In the genomic region with DNA sequence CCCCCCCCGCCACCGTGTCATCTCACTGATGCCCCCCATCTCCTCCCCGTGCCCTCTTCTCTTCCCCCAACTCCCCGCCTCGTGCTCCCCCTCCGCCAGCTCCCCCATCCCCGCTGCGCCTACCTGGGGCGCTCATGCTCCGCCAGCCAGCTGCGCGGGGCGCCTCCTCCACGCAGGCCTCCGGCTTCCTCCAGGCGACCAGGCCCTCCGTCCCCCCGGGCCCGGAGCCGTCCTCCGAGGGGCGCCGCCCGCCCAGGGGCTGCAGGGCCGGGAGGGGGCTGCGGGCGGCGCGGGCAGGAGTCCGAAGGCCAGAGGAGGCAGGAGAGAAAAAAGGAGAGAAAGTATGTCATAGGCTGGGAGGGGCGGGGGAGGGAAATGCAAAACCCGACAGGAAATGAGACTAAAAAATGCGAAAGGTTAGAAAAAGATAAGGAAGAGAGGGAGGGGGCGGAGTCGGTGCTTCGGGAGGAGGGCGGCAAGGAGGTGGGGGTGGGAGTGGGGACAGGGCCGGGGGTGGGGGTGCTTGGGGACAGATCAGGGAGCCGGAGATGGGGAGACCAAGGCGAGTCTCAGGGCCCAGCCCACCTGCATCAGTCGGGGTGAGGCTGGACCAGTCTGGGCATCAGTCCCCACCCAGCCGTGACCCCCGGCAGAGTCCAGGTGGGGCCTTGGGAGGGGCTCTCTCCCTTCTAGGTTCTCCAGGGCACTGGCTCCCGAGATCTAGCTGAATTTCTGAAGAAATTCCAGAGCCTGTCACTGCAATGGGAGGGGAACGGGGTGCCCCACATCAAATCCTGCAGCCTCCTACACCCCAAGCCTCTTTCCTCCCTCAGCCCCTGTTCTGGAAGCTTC, we compare ENCODE assay signal across 8 cellular contexts. TPM values are rescaled to one million over a fixed set of nuclear protein-coding genes. Genes with fewer than 3 reads are reported as not detected.
DNase-seq lines count a peak whose midpoint lies in the region; ATAC-seq and TF ChIP-seq lines count a peak whose summit lies in the region.

A gene (minus strand): TSS at position 324 of the 852 bp plus-strand sequence. CDS start 85,361 bp downstream, outside the sequence.

- peaks cover 15% of the 10 kb centered on the region; the same call in 1 of the 2 replicates for H3K79me2 ChIP-seq in OCI-LY7 (ENCODE audit: insufficient read depth, low read depth, low read length)

- peak within 1 kb of the TSS; percentile 82 for H3K4me3 ChIP-seq in OCI-LY7 (ENCODE audit: low read depth, low read length, poor library complexity, severe bottlenecking)

- DNase-seq in GM20000 (ENCODE audit: low spot score): peak; percentile 85
- peak; percentile 69 for DNase-seq in OCI-LY7 (ENCODE audit: low spot score)
- DNase-seq in mucosa of gallbladder (ENCODE audit: low spot score): no peak
- no peak for DNase-seq in NCI-H1092 (lab: John Stamatoyannopoulos, UW)
- no peak for DNase-seq in UCSD-AML1 (lab: John Stamatoyannopoulos, UW; ENCODE audit: unreplicated experiment)
- DNase-seq in NCI-H2227 (lab: John Stamatoyannopoulos, UW; ENCODE audit: unreplicated experiment): no peak

- no peaks in the 10 kb centered on the region for H3K9me2 ChIP-seq in OCI-LY7 (ENCODE audit: insufficient read depth, low read length)

- peak within 1 kb of the TSS; percentile 52 for H3K27ac ChIP-seq in OCI-LY7 (ENCODE audit: low read depth, low read length, poor library complexity, severe bottlenecking)

- peaks cover 7% of the 10 kb centered on the region; the same call in 1 of the 2 replicates for H4K20me1 ChIP-seq in OCI-LY7 (ENCODE audit: insufficient read depth, low read length)

- H3K36me3 ChIP-seq in OCI-LY7 (ENCODE audit: insufficient read depth, low read length): peaks cover 14% of the 10 kb centered on the region; the same call in 1 of the 2 replicates

- peak within 1 kb of the TSS; percentile 77 for H2AFZ ChIP-seq in OCI-LY7 (ENCODE audit: low read length)

- H3K4me3 Mint-ChIP-seq in activated naive CD8-positive, alpha-beta T cell: peak within 1 kb of the TSS; percentile 93

- peaks cover 43% of the 10 kb centered on the region for H3K4me1 Mint-ChIP-seq in activated naive CD8-positive, alpha-beta T cell (ENCODE audit: low read depth)

- peaks cover 25% of the 10 kb centered on the region for H3K4me1 ChIP-seq in OCI-LY7 (ENCODE audit: insufficient read depth, low read length, poor library complexity, severe bottlenecking)

- H3K36me3 Mint-ChIP-seq in activated naive CD8-positive, alpha-beta T cell: peaks cover 5% of the 10 kb centered on the region

- peak within 1 kb of the TSS; percentile 89 for H3K27ac Mint-ChIP-seq in activated naive CD8-positive, alpha-beta T cell

- BruUV-seq in OCI-LY7 (replicated peaks; lab: Mats Ljungman, UMichigan): no TSS peak

- CTCF ChIA-PET in OCI-LY7 (lab: Charles Lee; ENCODE audit: unreplicated experiment): no interaction called here

- no peaks in the 10 kb centered on the region for H3K9me3 ChIP-seq in OCI-LY7 (ENCODE audit: low read length)

- H3K4me2 ChIP-seq in OCI-LY7 (ENCODE audit: low read length): peak within 1 kb of the TSS; percentile 84

- POLR2A ChIA-PET in OCI-LY7 (lab: Charles Lee): interaction anchor here (1.0 to 1.1 kb wide), 2 partner anchors 64 to 150 kb away, joined by 3 read pairs; no protein-coding TSS in a partner anchor

- intact Hi-C loops in OCI-LY7 (cut with micrococcal nuclease; ENCODE audit: unreplicated experiment): loop anchor here (1.0 to 2.0 kb wide), 3 partner anchors 65 to 157 kb away; no protein-coding TSS in a partner anchor

- no peaks in the 10 kb centered on the region for H3K9me3 Mint-ChIP-seq in activated naive CD8-positive, alpha-beta T cell (ENCODE audit: low read depth)

- H3K27me3 Mint-ChIP-seq in activated naive CD8-positive, alpha-beta T cell: no peaks in the 10 kb centered on the region

- TF ChIP-seq CTCF in GM20000 (IDR thresholded peaks at IDR 0.05; ENCODE audit: extremely low read depth, missing control alignments): no peak
- TF ChIP-seq CTCF in OCI-LY7 (conservative IDR thresholded peaks at IDR 0.05; ENCODE audit: low read length): peak; percentile 29; the same call in 1 of the 2 replicates

- no peak for ATAC-seq in GM18519 (IDR thresholded peaks at IDR 0.05; ENCODE audit: low FRiP score, unreplicated experiment)

RNA-seq across cellular contexts. Expression of the gene that starts here (rescaled TPM):
- 32.5 and 33.8 TPM in 2 replicates for total RNA-seq in OCI-LY7 (2014; rRNA removed; shearing (Covaris generic))
- total RNA-seq in OCI-LY7 (2022) (62.8 and 63.5 TPM in 2 replicates), mucosa of gallbladder (35.8 TPM)

Comparison
In these comparisons a context has a peak if more than half of its experiments do, and no peak if none do; other contexts are left out.
1. DNase-seq: peak in GM20000 (single experiment) and OCI-LY7 (single experiment); none in mucosa of gallbladder (single experiment), NCI-H1092 (single experiment), UCSD-AML1 (single experiment) and NCI-H2227 (single experiment).